ENCODE assay signal across 8 cellular contexts in genomic region chr7:100546129-100546867, GRCh38. TPM values are rescaled to one million over a fixed set of nuclear protein-coding genes. Genes with fewer than 3 reads are reported as not detected.
DNase-seq lines count a peak whose midpoint lies in the region; ATAC-seq and TF ChIP-seq lines count a peak whose summit lies in the region.

No MANE protein-coding gene starts in this region.

- intact Hi-C loops in MCF 10A (cut with micrococcal nuclease), result no loop called here

- peak overlapping the region; percentile 78 for H3K27ac Mint-ChIP-seq in MCF 10A (ENCODE audit: low read depth, unreplicated experiment)

- DNase-seq in GM13976 (ENCODE audit: low spot score), result peak; percentile 55
- no peak for DNase-seq in MCF 10A (ENCODE audit: unreplicated experiment)
- peak; percentile 69 for DNase-seq in mucosa of gallbladder (ENCODE audit: low spot score)
- DNase-seq in cortex of kidney (lab: John Stamatoyannopoulos, UW), result no peak
- DNase-seq in DMS114 treated with DMSO at 0.1 percent for 48 hours (lab: John Stamatoyannopoulos, UW; ENCODE audit: unreplicated experiment), result no peak
- no peak for DNase-seq in UCSD-AML1 (lab: John Stamatoyannopoulos, UW; ENCODE audit: unreplicated experiment)

- in situ Hi-C loops in GM13976 (cut with MboI; ENCODE audit: low sequenced_read_pairs, unreplicated experiment), result no loop called here

- ATAC-seq in HG03442 (IDR thresholded peaks at IDR 0.05; ENCODE audit: unreplicated experiment) (peak; percentile 36), HG02981 (IDR thresholded peaks at IDR 0.05; ENCODE audit: unreplicated experiment) (no peak)

- peaks cover 16% of the 10 kb centered on the region for H3K36me3 Mint-ChIP-seq in MCF 10A (ENCODE audit: insufficient read depth, unreplicated experiment)

- peaks cover 44% of the 10 kb centered on the region for H3K4me1 Mint-ChIP-seq in MCF 10A (ENCODE audit: insufficient read depth, unreplicated experiment)

- no peaks in the 10 kb centered on the region for H3K27me3 Mint-ChIP-seq in MCF 10A (ENCODE audit: insufficient read depth, unreplicated experiment)

- H3K9me3 Mint-ChIP-seq in MCF 10A (ENCODE audit: unreplicated experiment), result no peaks in the 10 kb centered on the region

- POLR2A ChIA-PET in MCF 10A (lab: Yijun Ruan, JAX), result interaction anchor here (0.6 to 3.2 kb wide), 11 partner anchors 7 to 627 kb away, joined by 3 to 23 read pairs (median 6); partner anchors contain the start of genes FBXO24, LRCH4, MOSPD3 and POP7

- H3K4me3 Mint-ChIP-seq in MCF 10A (ENCODE audit: unreplicated experiment), result no peak overlapping the region

- TF ChIP-seq CTCF in GM13976 (IDR thresholded peaks at IDR 0.05; ENCODE audit: borderline replicate concordance, control extremely low read depth, extremely low read depth, insufficient read depth, missing control alignments) (no peak), MCF 10A (IDR thresholded peaks at IDR 0.05; ENCODE audit: unreplicated experiment) (no peak)

- no TSS peak for BruUV-seq in MCF 10A (replicated peaks; lab: Mats Ljungman, UMichigan)

- CTCF ChIA-PET in MCF 10A (lab: Yijun Ruan, JAX), result interaction anchor here (0.5 to 5.4 kb wide), 5 partner anchors 10 to 155 kb away, joined by 3 to 52 read pairs (median 3); no protein-coding TSS in a partner anchor

RNA-seq across cellular contexts. Expression of gene AGFG2, which starts 7.3 kb away (rescaled TPM):
- total RNA-seq in MCF 10A (2022), result 8.4 and 11.9 TPM in 2 replicates
- 102 TPM for total RNA-seq in mucosa of gallbladder

RNA-seq across cellular contexts. Expression of gene SAP25, which starts 27.4 kb away (rescaled TPM):
- total RNA-seq in MCF 10A (2022) (1.2 and 2.9 TPM in 2 replicates), mucosa of gallbladder (13.3 TPM)

RNA-seq across cellular contexts. Expression of gene LRCH4, which starts 39.6 kb away (rescaled TPM):
- total RNA-seq in MCF 10A (2022), result 21.4 and 22.3 TPM in 2 replicates
- total RNA-seq in mucosa of gallbladder, result 131 TPM

RNA-seq across cellular contexts. Expression of gene FBXO24, which starts 39.8 kb away (rescaled TPM):
- total RNA-seq in MCF 10A (2022) (0.37 and 1.1 TPM in 2 replicates), mucosa of gallbladder (1.6 TPM)

RNA-seq across cellular contexts. Expression of gene PCOLCE, which starts 55.9 kb away (rescaled TPM):
- total RNA-seq in MCF 10A (2022) (2.0 and 3.6 TPM in 2 replicates), mucosa of gallbladder (55.4 TPM)

Comparison
In these comparisons a context has a peak if more than half of its experiments do, and no peak if none do; other contexts are left out.
1. DNase-seq: peak in GM13976 (single experiment) and mucosa of gallbladder (single experiment); none in MCF 10A (single experiment), cortex of kidney (single experiment), DMS114 treated with DMSO at 0.1 percent for 48 hours (single experiment) and UCSD-AML1 (single experiment).